1 cellular context compared by ENCODE assay signal in the genomic region with DNA sequence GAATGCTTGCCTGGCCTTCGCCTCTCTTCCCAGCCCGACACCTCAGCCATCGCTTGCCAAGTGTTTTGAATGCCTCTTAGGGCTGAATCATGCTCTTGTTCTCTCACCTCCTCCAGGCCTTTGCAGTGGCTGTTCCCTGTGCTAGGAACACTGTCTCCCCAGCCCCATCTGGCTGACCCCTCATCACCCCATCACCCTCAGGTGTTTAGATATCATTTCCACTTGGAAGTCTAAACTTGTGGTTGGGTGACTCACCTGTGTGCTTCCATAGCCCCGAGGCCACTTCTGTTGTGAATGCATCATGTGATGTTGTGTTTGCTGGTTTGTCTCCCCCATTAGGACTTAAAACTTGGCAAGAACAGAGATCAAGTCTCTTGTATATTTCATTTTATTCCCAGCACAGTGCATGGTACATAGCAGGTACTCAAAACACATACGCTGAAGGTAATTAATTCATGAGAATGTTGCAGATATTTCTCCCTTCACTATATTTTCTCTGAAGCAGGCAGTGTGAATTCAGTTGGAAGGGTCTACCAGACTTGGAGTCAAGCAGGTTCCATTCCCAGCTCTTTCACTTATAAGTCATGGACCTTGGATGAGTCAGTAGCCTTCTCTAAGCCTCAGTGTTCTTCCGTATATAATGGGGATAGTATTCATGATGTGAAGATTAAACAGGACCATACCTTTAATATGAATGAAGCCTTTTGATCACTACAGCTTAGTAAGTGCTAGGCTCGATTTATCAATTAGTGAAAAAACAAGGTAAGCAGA.
TF ChIP-seq lines count a peak whose summit lies in the region.

No MANE protein-coding gene starts in this region.

TF ChIP-seq in WTC11, 78 proteins besides CTCF, POLR2A, EP300 and RAD21:
- TF ChIP-seq, protein P1, sequence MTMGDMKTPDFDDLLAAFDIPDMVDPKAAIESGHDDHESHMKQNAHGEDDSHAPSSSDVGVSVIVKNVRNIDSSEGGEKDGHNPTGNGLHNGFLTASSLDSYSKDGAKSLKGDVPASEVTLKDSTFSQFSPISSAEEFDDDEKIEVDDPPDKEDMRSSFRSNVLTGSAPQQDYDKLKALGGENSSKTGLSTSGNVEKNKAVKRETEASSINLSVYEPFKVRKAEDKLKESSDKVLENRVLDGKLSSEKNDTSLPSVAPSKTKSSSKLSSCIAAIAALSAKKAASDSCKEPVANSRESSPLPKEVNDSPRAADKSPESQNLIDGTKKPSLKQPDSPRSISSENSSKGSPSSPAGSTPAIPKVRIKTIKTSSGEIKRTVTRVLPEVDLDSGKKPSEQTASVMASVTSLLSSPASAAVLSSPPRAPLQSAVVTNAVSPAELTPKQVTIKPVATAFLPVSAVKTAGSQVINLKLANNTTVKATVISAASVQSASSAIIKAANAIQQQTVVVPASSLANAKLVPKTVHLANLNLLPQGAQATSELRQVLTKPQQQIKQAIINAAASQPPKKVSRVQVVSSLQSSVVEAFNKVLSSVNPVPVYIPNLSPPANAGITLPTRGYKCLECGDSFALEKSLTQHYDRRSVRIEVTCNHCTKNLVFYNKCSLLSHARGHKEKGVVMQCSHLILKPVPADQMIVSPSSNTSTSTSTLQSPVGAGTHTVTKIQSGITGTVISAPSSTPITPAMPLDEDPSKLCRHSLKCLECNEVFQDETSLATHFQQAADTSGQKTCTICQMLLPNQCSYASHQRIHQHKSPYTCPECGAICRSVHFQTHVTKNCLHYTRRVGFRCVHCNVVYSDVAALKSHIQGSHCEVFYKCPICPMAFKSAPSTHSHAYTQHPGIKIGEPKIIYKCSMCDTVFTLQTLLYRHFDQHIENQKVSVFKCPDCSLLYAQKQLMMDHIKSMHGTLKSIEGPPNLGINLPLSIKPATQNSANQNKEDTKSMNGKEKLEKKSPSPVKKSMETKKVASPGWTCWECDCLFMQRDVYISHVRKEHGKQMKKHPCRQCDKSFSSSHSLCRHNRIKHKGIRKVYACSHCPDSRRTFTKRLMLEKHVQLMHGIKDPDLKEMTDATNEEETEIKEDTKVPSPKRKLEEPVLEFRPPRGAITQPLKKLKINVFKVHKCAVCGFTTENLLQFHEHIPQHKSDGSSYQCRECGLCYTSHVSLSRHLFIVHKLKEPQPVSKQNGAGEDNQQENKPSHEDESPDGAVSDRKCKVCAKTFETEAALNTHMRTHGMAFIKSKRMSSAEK (CRISPR knock-in tag; IDR thresholded peaks at IDR 0.05; ENCODE audit: borderline replicate concordance): no peak
- TF ChIP-seq NFYB (CRISPR knock-in tag; conservative IDR thresholded peaks at IDR 0.05; ENCODE audit: low read depth) (no peak), ESRRA (CRISPR knock-in tag; IDR thresholded peaks at IDR 0.05; ENCODE audit: borderline replicate concordance) (no peak), JUN (CRISPR knock-in tag; IDR thresholded peaks at IDR 0.05) (no peak), ATF1 (CRISPR knock-in tag; IDR thresholded peaks at IDR 0.05) (no peak), ZNF232 (CRISPR knock-in tag; IDR thresholded peaks at IDR 0.05) (no peak), NR2C2 (CRISPR knock-in tag; IDR thresholded peaks at IDR 0.05) (no peak), IRF2 (CRISPR knock-in tag; IDR thresholded peaks at IDR 0.05; ENCODE audit: borderline replicate concordance, low read depth) (no peak), NFATC4 (CRISPR knock-in tag; IDR thresholded peaks at IDR 0.05) (no peak), RORB (CRISPR knock-in tag; IDR thresholded peaks at IDR 0.05) (no peak), FOXP1 (CRISPR knock-in tag; IDR thresholded peaks at IDR 0.05; ENCODE audit: borderline replicate concordance) (no peak), SMAD4 (CRISPR knock-in tag; IDR thresholded peaks at IDR 0.05) (no peak), CREM (CRISPR knock-in tag; IDR thresholded peaks at IDR 0.05) (no peak), ZBTB21 (CRISPR knock-in tag; IDR thresholded peaks at IDR 0.05; ENCODE audit: borderline replicate concordance) (no peak)
- TF ChIP-seq, protein P2, sequence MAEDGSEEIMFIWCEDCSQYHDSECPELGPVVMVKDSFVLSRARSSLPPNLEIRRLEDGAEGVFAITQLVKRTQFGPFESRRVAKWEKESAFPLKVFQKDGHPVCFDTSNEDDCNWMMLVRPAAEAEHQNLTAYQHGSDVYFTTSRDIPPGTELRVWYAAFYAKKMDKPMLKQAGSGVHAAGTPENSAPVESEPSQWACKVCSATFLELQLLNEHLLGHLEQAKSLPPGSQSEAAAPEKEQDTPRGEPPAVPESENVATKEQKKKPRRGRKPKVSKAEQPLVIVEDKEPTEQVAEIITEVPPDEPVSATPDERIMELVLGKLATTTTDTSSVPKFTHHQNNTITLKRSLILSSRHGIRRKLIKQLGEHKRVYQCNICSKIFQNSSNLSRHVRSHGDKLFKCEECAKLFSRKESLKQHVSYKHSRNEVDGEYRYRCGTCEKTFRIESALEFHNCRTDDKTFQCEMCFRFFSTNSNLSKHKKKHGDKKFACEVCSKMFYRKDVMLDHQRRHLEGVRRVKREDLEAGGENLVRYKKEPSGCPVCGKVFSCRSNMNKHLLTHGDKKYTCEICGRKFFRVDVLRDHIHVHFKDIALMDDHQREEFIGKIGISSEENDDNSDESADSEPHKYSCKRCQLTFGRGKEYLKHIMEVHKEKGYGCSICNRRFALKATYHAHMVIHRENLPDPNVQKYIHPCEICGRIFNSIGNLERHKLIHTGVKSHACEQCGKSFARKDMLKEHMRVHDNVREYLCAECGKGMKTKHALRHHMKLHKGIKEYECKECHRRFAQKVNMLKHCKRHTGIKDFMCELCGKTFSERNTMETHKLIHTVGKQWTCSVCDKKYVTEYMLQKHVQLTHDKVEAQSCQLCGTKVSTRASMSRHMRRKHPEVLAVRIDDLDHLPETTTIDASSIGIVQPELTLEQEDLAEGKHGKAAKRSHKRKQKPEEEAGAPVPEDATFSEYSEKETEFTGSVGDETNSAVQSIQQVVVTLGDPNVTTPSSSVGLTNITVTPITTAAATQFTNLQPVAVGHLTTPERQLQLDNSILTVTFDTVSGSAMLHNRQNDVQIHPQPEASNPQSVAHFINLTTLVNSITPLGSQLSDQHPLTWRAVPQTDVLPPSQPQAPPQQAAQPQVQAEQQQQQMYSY (CRISPR knock-in tag; IDR thresholded peaks at IDR 0.05): no peak
- TF ChIP-seq, protein P3, sequence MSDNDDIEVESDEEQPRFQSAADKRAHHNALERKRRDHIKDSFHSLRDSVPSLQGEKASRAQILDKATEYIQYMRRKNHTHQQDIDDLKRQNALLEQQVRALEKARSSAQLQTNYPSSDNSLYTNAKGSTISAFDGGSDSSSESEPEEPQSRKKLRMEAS (CRISPR knock-in tag; IDR thresholded peaks at IDR 0.05): no peak
- TF ChIP-seq, protein P4, sequence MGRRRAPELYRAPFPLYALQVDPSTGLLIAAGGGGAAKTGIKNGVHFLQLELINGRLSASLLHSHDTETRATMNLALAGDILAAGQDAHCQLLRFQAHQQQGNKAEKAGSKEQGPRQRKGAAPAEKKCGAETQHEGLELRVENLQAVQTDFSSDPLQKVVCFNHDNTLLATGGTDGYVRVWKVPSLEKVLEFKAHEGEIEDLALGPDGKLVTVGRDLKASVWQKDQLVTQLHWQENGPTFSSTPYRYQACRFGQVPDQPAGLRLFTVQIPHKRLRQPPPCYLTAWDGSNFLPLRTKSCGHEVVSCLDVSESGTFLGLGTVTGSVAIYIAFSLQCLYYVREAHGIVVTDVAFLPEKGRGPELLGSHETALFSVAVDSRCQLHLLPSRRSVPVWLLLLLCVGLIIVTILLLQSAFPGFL (CRISPR knock-in tag; IDR thresholded peaks at IDR 0.05; ENCODE audit: borderline replicate concordance): no peak
- TF ChIP-seq, protein P5, sequence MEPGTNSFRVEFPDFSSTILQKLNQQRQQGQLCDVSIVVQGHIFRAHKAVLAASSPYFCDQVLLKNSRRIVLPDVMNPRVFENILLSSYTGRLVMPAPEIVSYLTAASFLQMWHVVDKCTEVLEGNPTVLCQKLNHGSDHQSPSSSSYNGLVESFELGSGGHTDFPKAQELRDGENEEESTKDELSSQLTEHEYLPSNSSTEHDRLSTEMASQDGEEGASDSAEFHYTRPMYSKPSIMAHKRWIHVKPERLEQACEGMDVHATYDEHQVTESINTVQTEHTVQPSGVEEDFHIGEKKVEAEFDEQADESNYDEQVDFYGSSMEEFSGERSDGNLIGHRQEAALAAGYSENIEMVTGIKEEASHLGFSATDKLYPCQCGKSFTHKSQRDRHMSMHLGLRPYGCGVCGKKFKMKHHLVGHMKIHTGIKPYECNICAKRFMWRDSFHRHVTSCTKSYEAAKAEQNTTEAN (CRISPR knock-in tag; IDR thresholded peaks at IDR 0.05): no peak
- TF ChIP-seq, protein P6, sequence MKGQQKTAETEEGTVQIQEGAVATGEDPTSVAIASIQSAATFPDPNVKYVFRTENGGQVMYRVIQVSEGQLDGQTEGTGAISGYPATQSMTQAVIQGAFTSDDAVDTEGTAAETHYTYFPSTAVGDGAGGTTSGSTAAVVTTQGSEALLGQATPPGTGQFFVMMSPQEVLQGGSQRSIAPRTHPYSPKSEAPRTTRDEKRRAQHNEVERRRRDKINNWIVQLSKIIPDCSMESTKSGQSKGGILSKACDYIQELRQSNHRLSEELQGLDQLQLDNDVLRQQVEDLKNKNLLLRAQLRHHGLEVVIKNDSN (CRISPR knock-in tag; IDR thresholded peaks at IDR 0.05): no peak
